13 cellular contexts compared by ENCODE assay signal in genomic region chr1:11384170-11384554, GRCh38.
A peak's percentile ranks its signal among the peaks of the same experiment; 100 is the strongest.
DNase-seq lines count a peak whose midpoint lies in the region; ATAC-seq and TF ChIP-seq lines count a peak whose summit lies in the region.
"Had no signal": no experiment of that assay in that cellular context is flagged by ENCODE, and none has a peak within 500 bp of the region (broad histone marks: within the 10 kb centered on the region; RNA-seq: fewer than 3 reads in every experiment).

No MANE protein-coding gene starts in this region.

- no peaks in the 10 kb centered on the region for H3K79me2 ChIP-seq in H9 (ENCODE audit: insufficient read depth, low read length)
- H3K79me2 ChIP-seq: parathyroid adenoma had no signal

- H3K4ac ChIP-seq in IMR-90 (ENCODE audit: low read depth, low read length): no peak overlapping the region
- no peak overlapping the region for H3K4ac ChIP-seq in H9 (ENCODE audit: low read depth, low read length)

- no peak overlapping the region for H3K4me2 ChIP-seq in IMR-90 (ENCODE audit: low read depth, low read length)
- H3K4me2 ChIP-seq in H9 (ENCODE audit: insufficient read depth, insufficient read length, low read length): no peak overlapping the region

- H3K27me3 ChIP-seq in IMR-90 (ENCODE audit: control insufficient read depth, insufficient read depth, low read length) (peaks cover 5% of the 10 kb centered on the region; the same call in 1 of the 2 replicates), kidney epithelial cell (ENCODE audit: control insufficient read depth, insufficient read depth, low read length) (peaks cover 4% of the 10 kb centered on the region), H9 (ENCODE audit: insufficient read depth, low read length) (no peaks in the 10 kb centered on the region), esophagus squamous epithelium (peaks cover 0 to 47% (median 0%) of the 10 kb centered on the region in 4 donors)

- no peak overlapping the region for H3K27ac ChIP-seq in IMR-90 (ENCODE audit: insufficient read depth, low read length)
- H3K27ac ChIP-seq in H9 (ENCODE audit: insufficient read length, low read depth, low read length): no peak overlapping the region
- H3K27ac ChIP-seq in esophagus squamous epithelium: no peak overlapping the region
- H3K27ac ChIP-seq: brain microvascular endothelial cell, parathyroid adenoma had no signal

- in situ Hi-C loops in IMR-90 (cut with MboI; ENCODE audit: low sequenced_read_pairs): no loop called here

- TF ChIP-seq RAD21 in IMR-90 (IDR thresholded peaks at IDR 0.05; ENCODE audit: low read length): no peak

- H4K91ac ChIP-seq in IMR-90 (ENCODE audit: insufficient read depth, low read depth, low read length): no peak overlapping the region
- H4K91ac ChIP-seq in H9 (ENCODE audit: insufficient read length, low read depth, low read length): no peak overlapping the region

- H2BK15ac ChIP-seq in IMR-90 (ENCODE audit: low read depth, low read length) (no peak overlapping the region), H9 (ENCODE audit: low read depth, low read length) (no peak overlapping the region)

- dilution Hi-C loops in IMR-90 (cut with HindIII; ENCODE audit: low sequenced_read_pairs, unreplicated experiment): no loop called here

- BruUV-seq in IMR-90 (replicated peaks; lab: Mats Ljungman, UMichigan): no TSS peak

- H3K14ac ChIP-seq in IMR-90 (replicated peaks; ENCODE audit: low read depth, low read length) (no peak overlapping the region), H9 (ENCODE audit: insufficient read depth, low read length) (no peak overlapping the region)

- H3K56ac ChIP-seq in IMR-90 (ENCODE audit: extremely low read depth, insufficient read depth, low read length): no peak overlapping the region
- H3K56ac ChIP-seq in H9 (ENCODE audit: insufficient read length, low read depth, low read length): no peak overlapping the region

- no peak overlapping the region for H2BK5ac ChIP-seq in IMR-90 (ENCODE audit: low read depth, low read length, poor library complexity, severe bottlenecking)
- no peak overlapping the region for H2BK5ac ChIP-seq in H9 (ENCODE audit: insufficient read length, low read length)

- POLR2A ChIA-PET in IMR-90 (lab: Charles Lee; ENCODE audit: unreplicated experiment): no interaction called here

- no peaks in the 10 kb centered on the region for H3K9me3 Mint-ChIP-seq in H9
- H3K9me3 Mint-ChIP-seq: WTC11 had no signal

- no peak overlapping the region for H3K18ac ChIP-seq in IMR-90 (ENCODE audit: low read depth, low read length)
- H3K18ac ChIP-seq in H9 (ENCODE audit: insufficient read length, low read depth, low read length): no peak overlapping the region

- CTCF ChIA-PET in IMR-90 (lab: Yijun Ruan, JAX): no interaction called here

- no peak overlapping the region for H3K4me3 Mint-ChIP-seq in H9
- H3K4me3 Mint-ChIP-seq: WTC11 had no signal

- H3K9me1 ChIP-seq in IMR-90 (ENCODE audit: insufficient read depth, low read length): no peaks in the 10 kb centered on the region

- H3K4me3 ChIP-seq in IMR-90 (ENCODE audit: insufficient read depth, low read depth, low read length) (no peak overlapping the region), kidney epithelial cell (ENCODE audit: low read depth, low read length) (no peak overlapping the region), esophagus squamous epithelium (no peak overlapping the region)

- no peaks in the 10 kb centered on the region for H3K36me3 Mint-ChIP-seq in H9 (ENCODE audit: insufficient read depth in 1 of 3, low read depth in 3 of 3)
- H3K36me3 Mint-ChIP-seq: WTC11 had no signal

- H2AK5ac ChIP-seq in IMR-90 (ENCODE audit: low read depth, low read length) (no peak overlapping the region), H9 (ENCODE audit: insufficient read length, low read length) (no peak overlapping the region)

- H3K23ac ChIP-seq in IMR-90 (ENCODE audit: low read depth, low read length) (no peak overlapping the region), H9 (ENCODE audit: insufficient read length, low read depth, low read length) (no peak overlapping the region)

- TF ChIP-seq POLR2A in IMR-90 (IDR thresholded peaks at IDR 0.05; ENCODE audit: low read depth, low read length) (no peak), esophagus squamous epithelium (IDR thresholded peaks at IDR 0.05) (no peak)

- H3K4me1 ChIP-seq in IMR-90 (ENCODE audit: control insufficient read depth, insufficient read depth, low read length): no peaks in the 10 kb centered on the region
- H3K4me1 ChIP-seq in H9 (ENCODE audit: insufficient read depth, low read length): no peaks in the 10 kb centered on the region; the same call in 1 of the 2 replicates
- no peaks in the 10 kb centered on the region for H3K4me1 ChIP-seq in esophagus squamous epithelium
- H3K4me1 ChIP-seq: parathyroid adenoma had no signal

- intact Hi-C loops in IMR-90 (cut with micrococcal nuclease) (no loop called here), esophagus squamous epithelium (cut with DNase I) (no loop called here)

- DNase-seq in activated CD4-positive, CD25-positive, alpha-beta regulatory T cell (lab: John Stamatoyannopoulos, UW): no peak
- DNase-seq in IMR-90 (peak; percentile 13), kidney epithelial cell (ENCODE audit: low read depth) (peak; percentile 10), H9 (no peak), esophagus squamous epithelium (lab: John Stamatoyannopoulos, UW) (no peak)
- DNase-seq in activated CD8-positive, alpha-beta memory T cell treated with anti-CD3 and anti-CD28 coated beads, Interleukin-2, amount 50 U/mL, for 1 hour (ENCODE audit: extremely low read depth): peak; percentile 0
- DNase-seq: brain microvascular endothelial cell, left ventricle myocardium superior, NCI-H1417 treated with DMSO at 0.1 percent for 48 hours had no signal

- H2AFZ ChIP-seq in IMR-90 (replicated peaks; ENCODE audit: low read length, poor library complexity) (no peak overlapping the region), H9 (ENCODE audit: low read length) (no peak overlapping the region)
- H2AFZ ChIP-seq: parathyroid adenoma had no signal

- H3K9ac ChIP-seq in IMR-90 (ENCODE audit: low read depth, low read length): no peak overlapping the region
- no peak overlapping the region for H3K9ac ChIP-seq in H9 (ENCODE audit: extremely low read depth, insufficient read length, low read length)
- H3K9ac ChIP-seq: parathyroid adenoma had no signal

- H3K4me1 Mint-ChIP-seq in H9: peaks cover 21 to 30% of the 10 kb centered on the region in 2 experiments

- H4K20me1 ChIP-seq in IMR-90 (ENCODE audit: insufficient read depth, low read length) (no peaks in the 10 kb centered on the region), H9 (ENCODE audit: control insufficient read depth, insufficient read depth, insufficient read length) (no peaks in the 10 kb centered on the region)

- no peak overlapping the region for H3K27ac Mint-ChIP-seq in H9
- H3K27ac Mint-ChIP-seq: WTC11 had no signal

- H2BK120ac ChIP-seq in IMR-90 (ENCODE audit: low read depth, low read length) (no peak overlapping the region), H9 (ENCODE audit: low read depth, low read length, poor library complexity, severe bottlenecking) (no peak overlapping the region)

- H4K8ac ChIP-seq in IMR-90 (ENCODE audit: low read depth in 2 of 2, low read length in 2 of 2): no peak overlapping the region
- no peak overlapping the region for H4K8ac ChIP-seq in H9 (replicated peaks; ENCODE audit: insufficient read length, low read depth, low read length)

- H2BK20ac ChIP-seq in IMR-90 (ENCODE audit: low read depth, low read length) (no peak overlapping the region), H9 (ENCODE audit: low read depth, low read length, poor library complexity, severe bottlenecking) (no peak overlapping the region)

- H2BK12ac ChIP-seq in H9 (ENCODE audit: insufficient read length, low read depth, low read length): no peak overlapping the region

- H3T11ph ChIP-seq in H9 (ENCODE audit: low read length): no peak overlapping the region

- H3K36me3 ChIP-seq in IMR-90 (ENCODE audit: control insufficient read depth, insufficient read depth, low read length) (no peaks in the 10 kb centered on the region), kidney epithelial cell (ENCODE audit: control insufficient read depth, insufficient read depth, low read length) (no peaks in the 10 kb centered on the region), esophagus squamous epithelium (no peaks in the 10 kb centered on the region)
- H3K36me3 ChIP-seq: brain microvascular endothelial cell had no signal

- H3K23me2 ChIP-seq in H9 (ENCODE audit: insufficient read length, low read depth, low read length, poor library complexity, severe bottlenecking): no peaks in the 10 kb centered on the region

- peaks cover 15% of the 10 kb centered on the region for H3K27me3 Mint-ChIP-seq in H9 (ENCODE audit: low read depth)

- TF ChIP-seq CTCF in IMR-90 (conservative IDR thresholded peaks at IDR 0.05; ENCODE audit: low read depth, low read length): no peak
- no peak for TF ChIP-seq CTCF in kidney epithelial cell (IDR thresholded peaks at IDR 0.05; ENCODE audit: insufficient read depth, low read length, poor library complexity, severe bottlenecking)
- TF ChIP-seq CTCF in H9 (conservative IDR thresholded peaks at IDR 0.05): no peak
- no peak for TF ChIP-seq CTCF in esophagus squamous epithelium (IDR thresholded peaks at IDR 0.05)

- H2AK9ac ChIP-seq in IMR-90 (replicated peaks; ENCODE audit: low read depth, low read length, poor library complexity): no peak overlapping the region

- no CpG with 5 or more reads among the region's 6 CpGs for WGBS in IMR-90 (ENCODE audit: extremely low coverage in 2 of 2, insufficient read length in 1 of 2), 2 experiments
- WGBS in H9 (ENCODE audit: extremely low coverage, insufficient read length, low lambda C conversion rate): no CpG with 5 or more reads among the region's 6 CpGs
- WGBS in esophagus squamous epithelium, 2 donors: 35 to 40% methylated on average over 6 of the region's 6 CpGs

- H4K5ac ChIP-seq in IMR-90 (ENCODE audit: low read depth, low read length) (no peak overlapping the region), H9 (ENCODE audit: insufficient read length, low read depth, low read length) (no peak overlapping the region)

- ATAC-seq in activated CD4-positive, CD25-positive, alpha-beta regulatory T cell treated with anti-CD3 and anti-CD28 coated beads, Interleukin-2, amount 50 U/mL, for 24 hours: peak; percentile 65 to 81
- ATAC-seq in IMR-90 (ENCODE audit: low read depth) (no peak), GM21360 (IDR thresholded peaks at IDR 0.05; ENCODE audit: unreplicated experiment) (no peak)
- ATAC-seq: left ventricle myocardium superior, WTC11 had no signal

- H3K79me1 ChIP-seq in IMR-90 (ENCODE audit: low read depth in 1 of 2, low read length in 2 of 2): no peaks in the 10 kb centered on the region
- no peaks in the 10 kb centered on the region for H3K79me1 ChIP-seq in H9 (ENCODE audit: insufficient read depth, low read depth, low read length, poor library complexity, severe bottlenecking)

- H3K9me3 ChIP-seq in IMR-90 (ENCODE audit: control insufficient read depth, insufficient read depth, low read length): no peaks in the 10 kb centered on the region
- no peaks in the 10 kb centered on the region for H3K9me3 ChIP-seq in H9 (ENCODE audit: control insufficient read depth, low read depth, low read length)
- no peaks in the 10 kb centered on the region for H3K9me3 ChIP-seq in esophagus squamous epithelium

TF ChIP-seq in IMR-90, 13 proteins besides CTCF, POLR2A, EP300 and RAD21 (continues in another document):
- TF ChIP-seq RCOR1 (IDR thresholded peaks at IDR 0.05; ENCODE audit: insufficient replicate concordance, low read length) (no peak), MAFK (IDR thresholded peaks at IDR 0.05; ENCODE audit: low read depth, low read length) (no peak), BHLHE40 (IDR thresholded peaks at IDR 0.05; ENCODE audit: low read depth, low read length) (no peak)

Comparison
In these comparisons a context has a peak if more than half of its experiments do, and no peak if none do; other contexts are left out.
1. ATAC-seq: peak in activated CD4-positive, CD25-positive, alpha-beta regulatory T cell treated with anti-CD3 and anti-CD28 coated beads, Interleukin-2, amount 50 U/mL, for 24 hours (2 of 2); none in IMR-90 (single experiment) and GM21360 (single experiment).
2. DNase-seq: peak in IMR-90 (single experiment), activated CD8-positive, alpha-beta memory T cell treated with anti-CD3 and anti-CD28 coated beads, Interleukin-2, amount 50 U/mL, for 1 hour (single experiment) and kidney epithelial cell (single experiment); none in activated CD4-positive, CD25-positive, alpha-beta regulatory T cell (0 of 4), H9 (single experiment) and esophagus squamous epithelium (single experiment).